In the genomic region with DNA sequence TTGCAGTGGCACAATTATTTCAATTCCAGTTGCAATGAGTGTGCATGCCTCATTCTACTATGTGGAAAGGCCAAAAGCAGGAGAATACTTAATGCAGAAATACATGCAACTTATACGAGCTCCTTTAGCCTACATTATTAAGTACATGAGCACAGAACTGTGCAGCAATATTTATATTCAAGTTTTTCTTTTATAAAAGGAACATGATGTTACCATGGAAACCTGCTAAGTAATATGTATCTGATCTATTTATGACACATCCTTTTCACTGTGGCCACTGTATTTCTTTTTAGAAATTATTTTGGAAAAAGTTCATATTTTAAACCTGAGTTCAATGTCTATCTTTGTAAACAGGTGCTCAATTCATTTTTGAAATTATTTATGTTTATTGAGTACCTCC, we compare ENCODE assay signal across 28 cellular contexts.
"Had no signal": no experiment of that assay in that cellular context is flagged by ENCODE, and none has a peak within 500 bp of the region (broad histone marks: within the 10 kb centered on the region; RNA-seq: fewer than 3 reads in every experiment).

No MANE protein-coding gene starts in this region.

- H3K27me3 Mint-ChIP-seq: progenitor cell of endocrine pancreas; stimulated activated naive CD8-positive, alpha-beta T cell treated with anti-CD3 and anti-CD28 coated beads, Interleukin-15, Interleukin-2, amounts not matched to agents 100 ng/mL and 50 ng/mL, for 24 hours had no signal

- H3K27ac ChIP-seq: ovary, parathyroid adenoma, psoas muscle, right lobe of liver, sigmoid colon, stomach, thoracic aorta, thyroid gland, tibial nerve, upper lobe of left lung, vagina had no signal

- H3K27me3 ChIP-seq: ovary, right lobe of liver, sigmoid colon, stomach, thyroid gland, tibial nerve, upper lobe of left lung, vagina had no signal

- H2AFZ ChIP-seq: parathyroid adenoma had no signal

- H3K9me3 ChIP-seq: ovary, psoas muscle, right lobe of liver, sigmoid colon, stomach, thoracic aorta, thyroid gland, tibial nerve, upper lobe of left lung, vagina had no signal

- H3K36me3 Mint-ChIP-seq: natural killer cell treated with Interleukin-12 subunit alpha and Interleukin-12 subunit beta and Interleukin-15 and Interleukin-18, amount 100 ng/mL, for 72 hours; stimulated activated effector memory CD8-positive, alpha-beta T cell treated with anti-CD3 and anti-CD28 coated beads, Interleukin-12 subunit alpha, Interleukin-12 subunit beta, amount 100 ng/mL, for 72 hours; stimulated activated naive B cell treated with anti-CD40 and anti-IgM and Interleukin-4, amounts not matched to agents 10 μg/mL and 1 μg/mL and 100 μg/mL, for 72 hours had no signal

- H3K27ac Mint-ChIP-seq: natural killer cell treated with Interleukin-12 subunit alpha and Interleukin-12 subunit beta and Interleukin-15 and Interleukin-18, amount 100 ng/mL, for 72 hours; nephron progenitor cell; progenitor cell of endocrine pancreas; stimulated activated effector memory CD8-positive, alpha-beta T cell treated with anti-CD3 and anti-CD28 coated beads, Interleukin-12 subunit alpha, Interleukin-12 subunit beta, amount 100 ng/mL, for 72 hours; stimulated activated naive B cell treated with anti-CD40 and anti-IgM and Interleukin-4, amounts not matched to agents 10 μg/mL and 1 μg/mL and 100 μg/mL, for 72 hours; stimulated activated naive CD8-positive, alpha-beta T cell treated with anti-CD3 and anti-CD28 coated beads, Interleukin-15, Interleukin-2, amounts not matched to agents 100 ng/mL and 50 ng/mL, for 24 hours had no signal

- ATAC-seq: natural killer cell treated with Interleukin-12 subunit alpha and Interleukin-12 subunit beta and Interleukin-15 and Interleukin-18, amount 100 ng/mL, for 72 hours; psoas muscle; right cardiac atrium; right lobe of liver; stimulated activated effector memory CD8-positive, alpha-beta T cell treated with anti-CD3 and anti-CD28 coated beads, Interleukin-12 subunit alpha, Interleukin-12 subunit beta, amount 100 ng/mL, for 72 hours; stimulated activated naive B cell treated with anti-CD40 and anti-IgM and Interleukin-4, amounts not matched to agents 10 μg/mL and 1 μg/mL and 100 μg/mL, for 72 hours had no signal

- H3K4me1 Mint-ChIP-seq: stimulated activated effector memory CD8-positive, alpha-beta T cell treated with anti-CD3 and anti-CD28 coated beads, Interleukin-12 subunit alpha, Interleukin-12 subunit beta, amount 100 ng/mL, for 72 hours had no signal

- H3K36me3 ChIP-seq: ovary, right lobe of liver, sigmoid colon, stomach, thoracic aorta, thyroid gland, tibial nerve, upper lobe of left lung, vagina had no signal

- H3K4me3 ChIP-seq: ovary, psoas muscle, right lobe of liver, sigmoid colon, stomach, thoracic aorta, thyroid gland, tibial nerve, upper lobe of left lung, vagina had no signal

- H3K4me1 ChIP-seq: parathyroid adenoma, right lobe of liver, stomach, thyroid gland, tibial nerve, vagina had no signal

- H3K79me2 ChIP-seq: parathyroid adenoma had no signal

- DNase-seq: nephron progenitor cell; occipital lobe; ovary; posterior cingulate gyrus; psoas muscle; right cardiac atrium; right lobe of liver; sigmoid colon; small intestine; stimulated activated CD4-positive, alpha-beta T cell treated with anti-CD3 and anti-CD28 coated beads, Interleukin-15, amount 100 ng/mL, for 24 hours; stimulated activated CD4-positive, alpha-beta T cell treated with anti-CD3 and anti-CD28 coated beads, Interleukin-2, amount 100 ng/mL, for 24 hours; stimulated activated CD4-positive, alpha-beta T cell treated with anti-CD3 and anti-CD28 coated beads, Interleukin-2, amount 100 ng/mL, for 48 hours; stimulated activated CD4-positive, alpha-beta T cell treated with anti-CD3 and anti-CD28 coated beads, Interleukin-4, amount 100 ng/mL, for 24 hours; stimulated activated naive B cell treated with anti-CD40 and anti-IgM and Interleukin-4, amounts not matched to agents 10 μg/mL and 1 μg/mL and 100 μg/mL, for 72 hours; stimulated activated naive CD4-positive, alpha-beta T cell treated with Interleukin-2 at 50 U/mL for 16 hours; stomach; thyroid gland; trophoblast cell; upper lobe of left lung had no signal

- H3K4me3 Mint-ChIP-seq: natural killer cell treated with Interleukin-12 subunit alpha and Interleukin-12 subunit beta and Interleukin-15 and Interleukin-18, amount 100 ng/mL, for 72 hours; nephron progenitor cell; neural crest cell; stimulated activated effector memory CD8-positive, alpha-beta T cell treated with anti-CD3 and anti-CD28 coated beads, Interleukin-12 subunit alpha, Interleukin-12 subunit beta, amount 100 ng/mL, for 72 hours; stimulated activated naive B cell treated with anti-CD40 and anti-IgM and Interleukin-4, amounts not matched to agents 10 μg/mL and 1 μg/mL and 100 μg/mL, for 72 hours; stimulated activated naive CD8-positive, alpha-beta T cell treated with anti-CD3 and anti-CD28 coated beads, Interleukin-15, Interleukin-2, amounts not matched to agents 100 ng/mL and 50 ng/mL, for 24 hours had no signal

- H3K9ac ChIP-seq: parathyroid adenoma had no signal

- H3K9me3 Mint-ChIP-seq: natural killer cell treated with Interleukin-12 subunit alpha and Interleukin-12 subunit beta and Interleukin-15 and Interleukin-18, amount 100 ng/mL, for 72 hours; nephron progenitor cell; stimulated activated effector memory CD8-positive, alpha-beta T cell treated with anti-CD3 and anti-CD28 coated beads, Interleukin-12 subunit alpha, Interleukin-12 subunit beta, amount 100 ng/mL, for 72 hours; stimulated activated naive B cell treated with anti-CD40 and anti-IgM and Interleukin-4, amounts not matched to agents 10 μg/mL and 1 μg/mL and 100 μg/mL, for 72 hours; stimulated activated naive CD8-positive, alpha-beta T cell treated with anti-CD3 and anti-CD28 coated beads, Interleukin-15, Interleukin-2, amounts not matched to agents 100 ng/mL and 50 ng/mL, for 24 hours had no signal
